In genomic region chr6:71489736-71490135, GRCh38 we compare ENCODE assay signal across 13 cellular contexts.
DNase-seq lines count a peak whose midpoint lies in the region; ATAC-seq and TF ChIP-seq lines count a peak whose summit lies in the region.
"Had no signal": no experiment of that assay in that cellular context is flagged by ENCODE, and none has a peak within 500 bp of the region (broad histone marks: within the 10 kb centered on the region; RNA-seq: fewer than 3 reads in every experiment).

No MANE protein-coding gene starts in this region.

- peaks cover 12% of the 10 kb centered on the region for H3F3A ChIP-seq in SK-N-SH (replicated peaks; ENCODE audit: insufficient read depth)

- H3K9me2 ChIP-seq in SK-N-SH: no peaks in the 10 kb centered on the region

- no peak overlapping the region for H4K91ac ChIP-seq in trophoblast cell (ENCODE audit: low read depth, low read length)

- TF ChIP-seq EP300 in SK-N-SH (IDR thresholded peaks at IDR 0.05; ENCODE audit: borderline replicate concordance in 1 of 2, low read depth in 1 of 2, low read length in 1 of 2): peak in 1 of 2 experiments; percentile 63; a peak in 1 of 4 replicates

- POLR2A ChIA-PET in SK-N-SH (lab: Yijun Ruan, JAX): no interaction called here

- H3K27ac Mint-ChIP-seq in natural killer cell: no peak overlapping the region
- H3K27ac Mint-ChIP-seq: activated CD4-positive, alpha-beta T cell treated with anti-CD3 and anti-CD28 coated beads for 36 hours had no signal

- DNase-seq in ELF-1 (ENCODE audit: low read depth, low spot score) (peak; percentile 77), SK-N-SH (no peak), fibroblast of the aortic adventitia (ENCODE audit: low read depth) (peak; percentile 92), trophoblast cell (peak; percentile 96 to 97), natural killer cell (no peak), sciatic nerve (ENCODE audit: low spot score) (no peak), NCI-H2227 treated with DMSO at 0.1 percent for 48 hours (lab: John Stamatoyannopoulos, UW) (no peak)
- DNase-seq: activated CD4-positive, alpha-beta T cell treated with anti-CD3 and anti-CD28 coated beads for 36 hours; left ventricle myocardium inferior; NCI-H69 had no signal

- H3K9ac ChIP-seq in SK-N-SH (no peak overlapping the region; the same call in 1 of the 2 replicates), trophoblast cell (ENCODE audit: low read length) (no peak overlapping the region)

- H3K4me3 Mint-ChIP-seq in natural killer cell: no peak overlapping the region
- H3K4me3 Mint-ChIP-seq: activated CD4-positive, alpha-beta T cell treated with anti-CD3 and anti-CD28 coated beads for 36 hours had no signal

- H2AFZ ChIP-seq in SK-N-SH (ENCODE audit: low read depth) (peak overlapping the region; percentile 71), trophoblast cell (ENCODE audit: insufficient read depth, low read length, poor library complexity) (no peak overlapping the region)

- no peak overlapping the region for H2BK120ac ChIP-seq in trophoblast cell (ENCODE audit: insufficient read depth, low read length, poor library complexity)

- 0 out of 4 replicates have a peak overlapping the region, but pooled peaks of 1 of the 2 experiments have one; percentile 1 for H3K4me3 ChIP-seq in SK-N-SH (ENCODE audit: low read depth in 2 of 2, low read length in 1 of 2)
- no peak overlapping the region for H3K4me3 ChIP-seq in fibroblast of the aortic adventitia (ENCODE audit: low read depth, low read length)
- no peak overlapping the region for H3K4me3 ChIP-seq in trophoblast cell (ENCODE audit: low read depth, low read length)
- H3K4me3 ChIP-seq: adrenal gland, left ventricle myocardium inferior had no signal

- H2BK12ac ChIP-seq in trophoblast cell (ENCODE audit: low read length): no peak overlapping the region

- 5% methylated on average over 3 of the region's 3 CpGs for WGBS in SK-N-SH (ENCODE audit: low lambda C conversion rate)
- no CpG with 5 or more reads among the region's 3 CpGs for WGBS in trophoblast cell (ENCODE audit: extremely low coverage, insufficient coverage, insufficient read length)

- peaks cover 18% of the 10 kb centered on the region for H3K79me1 ChIP-seq in trophoblast cell (ENCODE audit: low read length)

- H3K36me3 ChIP-seq in SK-N-SH (replicated peaks in 1 of 2; ENCODE audit: control insufficient read depth in 1 of 2, insufficient read depth in 2 of 2, low read length in 1 of 2): no peaks in the 10 kb centered on the region
- H3K36me3 ChIP-seq in trophoblast cell (ENCODE audit: control insufficient read depth in 1 of 2, insufficient read depth in 2 of 2, low read length in 2 of 2): no peaks in the 10 kb centered on the region
- H3K36me3 ChIP-seq: adrenal gland, left ventricle myocardium inferior had no signal

- H3K14ac ChIP-seq in trophoblast cell (ENCODE audit: low read length): no peak overlapping the region

- H3K36me3 Mint-ChIP-seq in natural killer cell: no peaks in the 10 kb centered on the region

- H3K4me1 ChIP-seq in SK-N-SH (ENCODE audit: control insufficient read depth in 1 of 2, insufficient read depth in 2 of 2, low read depth in 1 of 2, low read length in 1 of 2): peaks cover 0 to 6% of the 10 kb centered on the region in 2 experiments; a peak in 2 of 4 replicates
- H3K4me1 ChIP-seq in trophoblast cell (ENCODE audit: control insufficient read depth in 1 of 2, insufficient read depth in 2 of 2, low read length in 2 of 2): peaks cover 0 to 9% of the 10 kb centered on the region in 2 experiments
- H3K4me1 ChIP-seq: adrenal gland, left ventricle myocardium inferior had no signal

- peaks cover 0 to 6% of the 10 kb centered on the region in 2 donors for H3K27me3 Mint-ChIP-seq in natural killer cell (ENCODE audit: low read depth in 2 of 2)
- H3K27me3 Mint-ChIP-seq: activated CD4-positive, alpha-beta T cell treated with anti-CD3 and anti-CD28 coated beads for 36 hours had no signal

- no peaks in the 10 kb centered on the region for H3K27me3 ChIP-seq in SK-N-SH (ENCODE audit: insufficient read depth)
- no peaks in the 10 kb centered on the region for H3K27me3 ChIP-seq in trophoblast cell (ENCODE audit: insufficient read depth, low read length)
- H3K27me3 ChIP-seq: adrenal gland had no signal

- no peak overlapping the region for H3K18ac ChIP-seq in trophoblast cell (ENCODE audit: low read length)

- TF ChIP-seq RAD21 in SK-N-SH (IDR thresholded peaks at IDR 0.05; ENCODE audit: low read length): no peak

- CTCF ChIA-PET in SK-N-SH (lab: Yijun Ruan, JAX): no interaction called here

- no peak overlapping the region for H3K4ac ChIP-seq in trophoblast cell (ENCODE audit: low read depth, low read length)

- no peak overlapping the region for H2BK5ac ChIP-seq in trophoblast cell (ENCODE audit: low read depth, low read length, poor library complexity)

- no peak for ATAC-seq in natural killer cell
- ATAC-seq in sciatic nerve: no peak
- ATAC-seq in HG02678 (IDR thresholded peaks at IDR 0.05; ENCODE audit: unreplicated experiment): no peak
- ATAC-seq: activated CD4-positive, alpha-beta T cell treated with anti-CD3 and anti-CD28 coated beads for 36 hours had no signal

- H3K4me2 ChIP-seq in SK-N-SH: peak overlapping the region; percentile 54
- H3K4me2 ChIP-seq in trophoblast cell (ENCODE audit: low read length): no peak overlapping the region

- TF ChIP-seq CTCF in SK-N-SH (IDR thresholded peaks at IDR 0.05) (no peak), fibroblast of the aortic adventitia (IDR thresholded peaks at IDR 0.05; ENCODE audit: insufficient read depth, low read length) (no peak), natural killer cell (IDR thresholded peaks at IDR 0.05) (no peak)

- no peak overlapping the region for H4K8ac ChIP-seq in trophoblast cell (ENCODE audit: low read depth, low read length)

- no peak overlapping the region for H2AK5ac ChIP-seq in trophoblast cell (ENCODE audit: low read length)

- H3K79me2 ChIP-seq in SK-N-SH (ENCODE audit: insufficient read depth) (no peaks in the 10 kb centered on the region), trophoblast cell (ENCODE audit: control insufficient read depth, insufficient read depth, low read length, poor library complexity) (no peaks in the 10 kb centered on the region)

- H3K9me3 Mint-ChIP-seq in natural killer cell: peaks cover 4 to 9% of the 10 kb centered on the region in 2 donors

- no peaks in the 10 kb centered on the region for H3K9me3 ChIP-seq in SK-N-SH
- H3K9me3 ChIP-seq in trophoblast cell (ENCODE audit: insufficient read depth, low read depth, low read length): no peaks in the 10 kb centered on the region
- H3K9me3 ChIP-seq: adrenal gland, left ventricle myocardium inferior had no signal

- H3K23ac ChIP-seq in trophoblast cell (ENCODE audit: low read length): no peak overlapping the region

- peaks cover 0 to 5% of the 10 kb centered on the region in 2 donors for H3K4me1 Mint-ChIP-seq in natural killer cell
- H3K4me1 Mint-ChIP-seq: activated CD4-positive, alpha-beta T cell treated with anti-CD3 and anti-CD28 coated beads for 36 hours had no signal

- no peaks in the 10 kb centered on the region for H4K20me1 ChIP-seq in SK-N-SH (ENCODE audit: insufficient read depth)

- H3K27ac ChIP-seq in SK-N-SH (ENCODE audit: low read depth in 2 of 2, low read length in 1 of 2) (peak overlapping the region; percentile 74 to 81), trophoblast cell (ENCODE audit: low read depth, low read length) (peak overlapping the region; percentile 94)
- H3K27ac ChIP-seq: adrenal gland, HL-60, left ventricle myocardium inferior had no signal

- intact Hi-C loops in natural killer cell (cut with micrococcal nuclease): no loop called here
- intact Hi-C loops in sciatic nerve (cut with DNase I): no loop called here

- H4K12ac ChIP-seq in trophoblast cell (ENCODE audit: low read depth, low read length): no peak overlapping the region

TF ChIP-seq in SK-N-SH, 30 proteins besides CTCF, POLR2A, EP300 and RAD21 (continues in another document):
- TF ChIP-seq TEAD4 (IDR thresholded peaks at IDR 0.05; ENCODE audit: borderline replicate concordance, insufficient read depth) (0 out of 2 replicates have a peak, but pooled peaks have one; percentile 74), JUND (IDR thresholded peaks at IDR 0.05) (peak; percentile 88), GABPA (IDR thresholded peaks at IDR 0.05; ENCODE audit: low read depth) (no peak), MEF2A (IDR thresholded peaks at IDR 0.05; ENCODE audit: borderline replicate concordance, low read depth) (peak; percentile 22; the same call in 1 of the 2 replicates), REST (IDR thresholded peaks at IDR 0.05; ENCODE audit: low read depth, low read length) (no peak), RXRA (IDR thresholded peaks at IDR 0.05; ENCODE audit: borderline replicate concordance, low read depth) (peak; percentile 65; the same call in 1 of the 2 replicates), MAX (IDR thresholded peaks at IDR 0.05; ENCODE audit: low read depth) (peak; percentile 47; the same call in 1 of the 2 replicates), TCF12 (IDR thresholded peaks at IDR 0.05) (peak; percentile 74)

Comparison
In these comparisons a context has a peak if more than half of its experiments do, and no peak if none do; other contexts are left out.
1. DNase-seq: peak in ELF-1 (single experiment), fibroblast of the aortic adventitia (single experiment) and trophoblast cell (2 of 2); none in SK-N-SH (single experiment), natural killer cell (single experiment), sciatic nerve (single experiment) and NCI-H2227 treated with DMSO at 0.1 percent for 48 hours (single experiment).